1 cellular context compared by ENCODE assay signal in genomic region chr16:31080756-31081419, GRCh38.
TF ChIP-seq lines count a peak whose summit lies in the region.

No MANE protein-coding gene starts in this region.

TF ChIP-seq in HepG2, 621 proteins besides CTCF, POLR2A, EP300 and RAD21:
- TF ChIP-seq SUZ12 (IDR thresholded peaks at IDR 0.05; ENCODE audit: low read depth, low read length) (0 out of 2 replicates have a peak, but pooled peaks have one; percentile 0), PAF1 (CRISPR knock-in tag; IDR thresholded peaks at IDR 0.05) (peak; percentile 19; the same call in 1 of the 2 replicates), ZNF276 (CRISPR knock-in tag; IDR thresholded peaks at IDR 0.05; ENCODE audit: low read depth) (no peak), ZNF766 (CRISPR knock-in tag; IDR thresholded peaks at IDR 0.05; ENCODE audit: borderline replicate concordance) (no peak), MXI1 (IDR thresholded peaks at IDR 0.05; ENCODE audit: borderline replicate concordance, low read depth, low read length) (no peak), BATF2 (CRISPR knock-in tag; IDR thresholded peaks at IDR 0.05) (no peak), CC2D1A (CRISPR knock-in tag; IDR thresholded peaks at IDR 0.05) (no peak), TIGD3 (CRISPR knock-in tag; IDR thresholded peaks at IDR 0.05; ENCODE audit: borderline replicate concordance) (no peak), ZNF550 (CRISPR knock-in tag; IDR thresholded peaks at IDR 0.05; ENCODE audit: borderline replicate concordance) (no peak), ZNF446 (CRISPR knock-in tag; IDR thresholded peaks at IDR 0.05) (no peak), RFX3 (CRISPR knock-in tag; IDR thresholded peaks at IDR 0.05) (no peak), NAIF1 (CRISPR knock-in tag; IDR thresholded peaks at IDR 0.05; ENCODE audit: borderline replicate concordance) (no peak), BRCA1 (CRISPR knock-in tag; IDR thresholded peaks at IDR 0.05) (no peak), ZNF547 (CRISPR knock-in tag; IDR thresholded peaks at IDR 0.05) (no peak), RERE (CRISPR knock-in tag; IDR thresholded peaks at IDR 0.05; ENCODE audit: low read depth) (no peak), MED1 (CRISPR knock-in tag; IDR thresholded peaks at IDR 0.05) (no peak), FOXA3 (CRISPR knock-in tag; IDR thresholded peaks at IDR 0.05) (no peak), AFF4 (CRISPR knock-in tag; IDR thresholded peaks at IDR 0.05) (no peak), POLR2G (IDR thresholded peaks at IDR 0.05; ENCODE audit: low read depth, low read length) (0 out of 2 replicates have a peak, but pooled peaks have one; percentile 19), ZNF589 (CRISPR knock-in tag; conservative IDR thresholded peaks at IDR 0.05) (no peak), U2AF2 (IDR thresholded peaks at IDR 0.05; ENCODE audit: low read depth, low read length) (no peak), IRF1 (CRISPR knock-in tag; IDR thresholded peaks at IDR 0.05; ENCODE audit: low read depth) (no peak), ARHGAP35 (CRISPR knock-in tag; IDR thresholded peaks at IDR 0.05; ENCODE audit: borderline replicate concordance) (no peak), MXD1 (CRISPR knock-in tag; IDR thresholded peaks at IDR 0.05) (no peak), ZFP36L2 (CRISPR knock-in tag; IDR thresholded peaks at IDR 0.05) (no peak), CSRNP2 (CRISPR knock-in tag; conservative IDR thresholded peaks at IDR 0.05; ENCODE audit: low read depth) (no peak), CHCHD3 (CRISPR knock-in tag; IDR thresholded peaks at IDR 0.05) (0 out of 2 replicates have a peak, but pooled peaks have one; percentile 37)
TF ChIP-seq in HepG2: peak in this region for 4.
